In the genomic region with DNA sequence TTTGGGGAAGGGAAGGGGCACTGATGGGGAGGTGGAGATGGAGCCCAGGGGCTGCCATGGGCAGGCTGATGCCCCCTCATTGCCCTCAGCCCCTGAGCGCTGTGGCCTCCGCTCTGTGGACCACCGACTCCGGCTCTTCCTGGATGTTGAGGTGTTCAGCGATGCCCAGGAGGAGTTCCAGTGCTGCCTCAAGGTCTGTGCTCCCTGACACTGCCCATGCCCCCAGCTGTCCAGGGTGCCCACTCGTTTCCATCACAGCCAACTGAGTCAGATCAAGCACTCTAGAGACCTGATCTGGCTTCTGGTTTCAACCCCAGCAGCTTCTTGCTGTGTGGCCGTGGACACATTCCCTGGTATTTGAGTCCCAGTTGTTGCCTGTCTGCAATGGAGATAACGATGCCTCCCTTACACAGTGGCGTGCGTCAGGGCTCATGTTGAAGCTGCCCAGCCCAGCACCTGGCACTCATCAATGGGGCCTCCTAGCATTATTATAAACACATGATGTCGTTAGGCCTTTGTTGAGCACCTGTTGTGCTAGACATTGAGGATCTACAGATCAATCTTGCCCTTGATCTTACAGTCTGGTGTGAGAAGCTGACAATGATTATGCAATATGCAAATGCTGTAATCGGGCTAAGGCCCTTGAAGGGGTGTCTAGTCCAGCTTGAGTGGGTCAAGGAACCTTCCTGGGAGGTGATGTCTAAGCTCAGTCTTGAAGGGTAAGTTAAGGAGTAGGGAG, we compare ENCODE assay signal across 1 cellular context.
TF ChIP-seq lines count a peak whose summit lies in the region.

No MANE protein-coding gene starts in this region.

TF ChIP-seq in IMR-90, 13 proteins besides CTCF, POLR2A, EP300 and RAD21:
- TF ChIP-seq, protein P1, sequence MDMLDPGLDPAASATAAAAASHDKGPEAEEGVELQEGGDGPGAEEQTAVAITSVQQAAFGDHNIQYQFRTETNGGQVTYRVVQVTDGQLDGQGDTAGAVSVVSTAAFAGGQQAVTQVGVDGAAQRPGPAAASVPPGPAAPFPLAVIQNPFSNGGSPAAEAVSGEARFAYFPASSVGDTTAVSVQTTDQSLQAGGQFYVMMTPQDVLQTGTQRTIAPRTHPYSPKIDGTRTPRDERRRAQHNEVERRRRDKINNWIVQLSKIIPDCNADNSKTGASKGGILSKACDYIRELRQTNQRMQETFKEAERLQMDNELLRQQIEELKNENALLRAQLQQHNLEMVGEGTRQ (IDR thresholded peaks at IDR 0.05; ENCODE audit: low read depth, low read length) = no peak
- TF ChIP-seq FOS (IDR thresholded peaks at IDR 0.05; ENCODE audit: low read depth, low read length) (no peak), CEBPB (IDR thresholded peaks at IDR 0.05; ENCODE audit: low read depth, low read length) (peak; percentile 64), SMC3 (IDR thresholded peaks at IDR 0.05; ENCODE audit: low read depth, low read length) (no peak), MAZ (IDR thresholded peaks at IDR 0.05; ENCODE audit: borderline replicate concordance, low read depth, low read length) (no peak), MXI1 (IDR thresholded peaks at IDR 0.05; ENCODE audit: borderline replicate concordance, low read depth, low read length) (no peak), MAFK (IDR thresholded peaks at IDR 0.05; ENCODE audit: low read depth, low read length) (no peak)
